In the genomic region with DNA sequence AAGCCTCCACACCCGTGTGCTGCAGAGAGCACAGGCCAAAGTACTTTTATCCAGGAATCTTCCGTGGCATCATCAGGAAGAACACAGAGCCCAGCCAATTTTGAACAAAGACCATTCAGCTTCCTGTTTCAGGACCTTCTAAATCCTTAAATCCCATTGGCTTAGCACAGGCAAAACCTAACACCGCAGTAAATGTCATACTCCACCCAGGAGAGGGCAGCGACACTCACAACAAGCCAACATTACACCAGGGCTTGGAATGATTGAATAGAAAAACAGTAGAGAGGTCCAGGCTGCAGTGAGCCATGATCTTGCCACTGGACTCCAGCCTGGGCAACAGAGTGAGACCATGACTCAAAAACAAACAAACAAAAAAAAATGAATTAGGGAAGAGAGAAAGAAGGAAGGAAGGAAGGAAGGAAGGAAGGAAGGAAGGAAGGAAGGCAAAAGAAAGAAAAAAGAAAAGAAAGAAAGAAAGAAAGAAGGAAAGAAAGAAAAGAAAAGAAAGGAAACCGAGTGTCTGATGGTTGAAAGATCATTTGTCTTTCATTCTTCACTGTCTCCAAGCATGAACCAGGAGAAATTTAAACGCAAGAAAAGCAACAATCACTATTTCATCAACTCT, we compare ENCODE assay signal across 9 cellular contexts.
DNase-seq lines count a peak whose midpoint lies in the region; ATAC-seq lines count a peak whose summit lies in the region.
"Had no signal": no experiment of that assay in that cellular context is flagged by ENCODE, and none has a peak within 500 bp of the region (broad histone marks: within the 10 kb centered on the region; RNA-seq: fewer than 3 reads in every experiment).

No MANE protein-coding gene starts in this region.

- ATAC-seq in HG02678 (IDR thresholded peaks at IDR 0.05; ENCODE audit: unreplicated experiment) (peak; percentile 50), GM21717 (IDR thresholded peaks at IDR 0.05; ENCODE audit: unreplicated experiment) (no peak), GM19324 (IDR thresholded peaks at IDR 0.05; ENCODE audit: low FRiP score, unreplicated experiment) (no peak)

- DNase-seq in Daoy (ENCODE audit: low read depth) (peak; percentile 42), RPMI7951 (ENCODE audit: low read depth) (peak; percentile 26), left kidney (ENCODE audit: low read depth, low spot score) (peak; percentile 64), HPDE6-E6E7 (ENCODE audit: extremely low spot score) (no peak)
- DNase-seq in stimulated activated CD4-positive, alpha-beta T cell treated with anti-CD3 and anti-CD28 coated beads, Interleukin-2, amount 100 ng/mL, for 48 hours, result no peak
- DNase-seq: activated naive CD8-positive, alpha-beta T cell treated with anti-CD3 and anti-CD28 coated beads, Interleukin-2, amount 10 ng/mL, durations not matched to agents 7 days and 5 days had no signal

Comparison
In these comparisons a context has a peak if more than half of its experiments do, and no peak if none do; other contexts are left out.
1. DNase-seq: peak in Daoy (single experiment), RPMI7951 (single experiment) and left kidney (single experiment); none in stimulated activated CD4-positive, alpha-beta T cell treated with anti-CD3 and anti-CD28 coated beads, Interleukin-2, amount 100 ng/mL, for 48 hours (0 of 2) and HPDE6-E6E7 (single experiment).